ENCODE assay signal across 22 cellular contexts in the genomic region with DNA sequence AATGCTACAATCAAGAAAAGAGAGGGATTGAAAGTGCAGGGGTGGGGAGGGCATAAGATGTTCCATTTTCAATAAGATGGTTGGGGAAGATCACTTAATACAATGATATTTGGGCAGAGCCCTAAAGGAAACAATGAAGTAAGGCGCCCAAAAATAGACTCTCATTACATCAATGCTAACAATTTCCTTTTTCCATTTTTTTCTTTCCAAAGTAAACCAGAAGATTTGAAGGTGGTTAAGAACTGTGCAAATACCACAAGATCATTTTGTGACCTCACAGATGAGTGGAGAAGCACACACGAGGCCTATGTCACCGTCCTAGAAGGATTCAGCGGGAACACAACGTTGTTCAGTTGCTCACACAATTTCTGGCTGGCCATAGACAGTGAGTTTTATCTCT.
DNase-seq lines count a peak whose midpoint lies in the region; ATAC-seq and TF ChIP-seq lines count a peak whose summit lies in the region.
"Had no signal": no experiment of that assay in that cellular context is flagged by ENCODE, and none has a peak within 500 bp of the region (broad histone marks: within the 10 kb centered on the region; RNA-seq: fewer than 3 reads in every experiment).

No MANE protein-coding gene starts in this region.

- DNase-seq in T-helper 2 cell treated with Interferon-gamma antibody and Interleukin-4, amounts not matched to agents 5 μg/mL and 100 μg/mL, for 36 hours (ENCODE audit: low spot score), result no peak
- DNase-seq in T-helper 2 cell, result no peak
- no peak for DNase-seq in stimulated activated naive CD8-positive, alpha-beta T cell treated with anti-CD3 and anti-CD28 coated beads, Interleukin-15, Interleukin-2, amounts not matched to agents 100 U/mL and 50 U/mL, for 24 hours
- no peak for DNase-seq in activated naive CD8-positive, alpha-beta T cell treated with anti-CD3 and anti-CD28 coated beads, Interleukin-2, amount 50 U/mL, for 24 hours
- DNase-seq in GM10266 (ENCODE audit: extremely low spot score), result no peak
- no peak for DNase-seq in brain microvascular endothelial cell
- no peak for DNase-seq in NK-92 treated with Interleukin-12 subunit alpha and Interleukin-12 subunit beta, amount 100 ng/mL, for 24 hours (lab: John Stamatoyannopoulos, UW)
- DNase-seq: activated gamma-delta T cell treated with Interleukin-2 at 50 U/mL for 16 hours; BE2C; colonic mucosa; DMS 273 treated with DMSO at 0.1 percent for 48 hours; hippocampal formation; kidney; mammary epithelial cell; NCI-H1436; NCI-H524 treated with DMSO at 0.1 percent for 48 hours; pancreas; SHP77; stimulated activated CD4-positive, alpha-beta T cell treated with anti-CD3 and anti-CD28 coated beads, Interleukin-1b, Interleukin-23, amount 100 ng/mL, for 48 hours had no signal

- H3K27ac ChIP-seq in brain microvascular endothelial cell, result no peak overlapping the region
- H3K27ac ChIP-seq: colonic mucosa, pancreas, VCaP had no signal

- peaks cover 90% of the 10 kb centered on the region for H3K36me3 Mint-ChIP-seq in T-helper 2 cell treated with Interferon-gamma antibody and Interleukin-4, amounts not matched to agents 5 μg/mL and 100 μg/mL, for 36 hours (ENCODE audit: low read depth)
- H3K36me3 Mint-ChIP-seq in stimulated activated naive CD8-positive, alpha-beta T cell treated with anti-CD3 and anti-CD28 coated beads, Interleukin-15, Interleukin-2, amounts not matched to agents 100 ng/mL and 50 ng/mL, for 24 hours (ENCODE audit: low read depth), result peaks cover 94% of the 10 kb centered on the region
- H3K36me3 Mint-ChIP-seq in activated naive CD8-positive, alpha-beta T cell treated with anti-CD3 and anti-CD28 coated beads, Interleukin-2, amount 50 U/mL, for 24 hours (ENCODE audit: low read depth), result peaks cover 87% of the 10 kb centered on the region

- H3K4me3 ChIP-seq in brain microvascular endothelial cell (ENCODE audit: low read depth, low read length), result no peak overlapping the region
- H3K4me3 ChIP-seq: colonic mucosa, pancreas had no signal

- peaks cover 61% of the 10 kb centered on the region for H3K4me1 Mint-ChIP-seq in T-helper 2 cell treated with Interferon-gamma antibody and Interleukin-4, amounts not matched to agents 5 μg/mL and 100 μg/mL, for 36 hours (ENCODE audit: low read depth)
- peaks cover 73% of the 10 kb centered on the region for H3K4me1 Mint-ChIP-seq in stimulated activated naive CD8-positive, alpha-beta T cell treated with anti-CD3 and anti-CD28 coated beads, Interleukin-15, Interleukin-2, amounts not matched to agents 100 ng/mL and 50 ng/mL, for 24 hours (ENCODE audit: low read depth)
- peaks cover 73% of the 10 kb centered on the region for H3K4me1 Mint-ChIP-seq in activated naive CD8-positive, alpha-beta T cell treated with anti-CD3 and anti-CD28 coated beads, Interleukin-2, amount 50 U/mL, for 24 hours

- in situ Hi-C loops in brain microvascular endothelial cell (cut with HindIII; ENCODE audit: low pct_ligation_motif_present, low sequenced_read_pairs), result no loop called here

- H3K27me3 ChIP-seq in brain microvascular endothelial cell (replicated peaks), result no peaks in the 10 kb centered on the region
- H3K27me3 ChIP-seq: BE2C, colonic mucosa, pancreas had no signal

- H3K9me3 Mint-ChIP-seq in T-helper 2 cell treated with Interferon-gamma antibody and Interleukin-4, amounts not matched to agents 5 μg/mL and 100 μg/mL, for 36 hours, result no peaks in the 10 kb centered on the region
- H3K9me3 Mint-ChIP-seq in stimulated activated naive CD8-positive, alpha-beta T cell treated with anti-CD3 and anti-CD28 coated beads, Interleukin-15, Interleukin-2, amounts not matched to agents 100 ng/mL and 50 ng/mL, for 24 hours, result no peaks in the 10 kb centered on the region
- H3K9me3 Mint-ChIP-seq in activated naive CD8-positive, alpha-beta T cell treated with anti-CD3 and anti-CD28 coated beads, Interleukin-2, amount 50 U/mL, for 24 hours, result no peaks in the 10 kb centered on the region
- H3K9me3 Mint-ChIP-seq: type B pancreatic cell had no signal

- H3K27me3 Mint-ChIP-seq in T-helper 2 cell treated with Interferon-gamma antibody and Interleukin-4, amounts not matched to agents 5 μg/mL and 100 μg/mL, for 36 hours (ENCODE audit: low read depth), result no peaks in the 10 kb centered on the region
- H3K27me3 Mint-ChIP-seq in stimulated activated naive CD8-positive, alpha-beta T cell treated with anti-CD3 and anti-CD28 coated beads, Interleukin-15, Interleukin-2, amounts not matched to agents 100 ng/mL and 50 ng/mL, for 24 hours, result no peaks in the 10 kb centered on the region
- H3K27me3 Mint-ChIP-seq in activated naive CD8-positive, alpha-beta T cell treated with anti-CD3 and anti-CD28 coated beads, Interleukin-2, amount 50 U/mL, for 24 hours, result no peaks in the 10 kb centered on the region
- H3K27me3 Mint-ChIP-seq: type B pancreatic cell had no signal

- peaks cover 29% of the 10 kb centered on the region for H3K36me3 ChIP-seq in brain microvascular endothelial cell (replicated peaks)

- H3K4me3 Mint-ChIP-seq in T-helper 2 cell treated with Interferon-gamma antibody and Interleukin-4, amounts not matched to agents 5 μg/mL and 100 μg/mL, for 36 hours, result peak overlapping the region; percentile 37
- peak overlapping the region; percentile 17 for H3K4me3 Mint-ChIP-seq in stimulated activated naive CD8-positive, alpha-beta T cell treated with anti-CD3 and anti-CD28 coated beads, Interleukin-15, Interleukin-2, amounts not matched to agents 100 ng/mL and 50 ng/mL, for 24 hours
- H3K4me3 Mint-ChIP-seq in activated naive CD8-positive, alpha-beta T cell treated with anti-CD3 and anti-CD28 coated beads, Interleukin-2, amount 50 U/mL, for 24 hours, result no peak overlapping the region
- H3K4me3 Mint-ChIP-seq: type B pancreatic cell had no signal

- TF ChIP-seq CTCF in GM10266 (IDR thresholded peaks at IDR 0.05; ENCODE audit: control insufficient read depth, insufficient read depth, low read depth, missing control alignments) (no peak), brain microvascular endothelial cell (IDR thresholded peaks at IDR 0.05; ENCODE audit: low read depth, low read length, missing control alignments) (no peak)

- H3K27ac Mint-ChIP-seq in T-helper 2 cell treated with Interferon-gamma antibody and Interleukin-4, amounts not matched to agents 5 μg/mL and 100 μg/mL, for 36 hours, result peak overlapping the region; percentile 81
- H3K27ac Mint-ChIP-seq in stimulated activated naive CD8-positive, alpha-beta T cell treated with anti-CD3 and anti-CD28 coated beads, Interleukin-15, Interleukin-2, amounts not matched to agents 100 ng/mL and 50 ng/mL, for 24 hours, result peak overlapping the region; percentile 84
- peak overlapping the region; percentile 88 for H3K27ac Mint-ChIP-seq in activated naive CD8-positive, alpha-beta T cell treated with anti-CD3 and anti-CD28 coated beads, Interleukin-2, amount 50 U/mL, for 24 hours
- H3K27ac Mint-ChIP-seq: type B pancreatic cell had no signal

- no peak for ATAC-seq in stimulated activated naive CD8-positive, alpha-beta T cell treated with anti-CD3 and anti-CD28 coated beads, Interleukin-15, Interleukin-2, amounts not matched to agents 100 U/mL and 50 U/mL, for 24 hours
- ATAC-seq in activated naive CD8-positive, alpha-beta T cell treated with anti-CD3 and anti-CD28 coated beads, Interleukin-2, amount 50 U/mL, for 24 hours, result peak; percentile 26
- ATAC-seq: pancreas had no signal
